25 cellular contexts compared by ENCODE assay signal in the genomic region with DNA sequence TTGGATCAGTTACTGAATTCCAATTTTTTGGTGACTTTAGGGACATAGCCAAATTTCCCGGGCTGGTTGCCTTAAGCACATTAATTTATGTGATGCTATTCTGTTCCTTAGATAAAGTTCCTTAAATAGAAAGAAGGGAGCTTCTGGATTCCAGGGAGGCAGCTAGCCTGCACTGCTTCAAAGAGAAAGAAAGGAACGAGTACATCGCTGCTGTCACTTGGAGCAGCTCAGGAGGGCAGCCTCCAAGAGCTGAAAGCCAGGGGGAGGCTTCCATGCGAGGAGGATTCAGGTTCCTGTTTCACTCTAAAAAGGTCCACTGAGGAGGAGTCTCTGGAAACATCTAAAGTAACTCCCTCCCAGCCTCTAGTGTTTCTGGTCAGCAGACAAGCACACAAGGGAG. TPM values are rescaled to one million over a fixed set of nuclear protein-coding genes. Genes with fewer than 3 reads are reported as not detected.
DNase-seq lines count a peak whose midpoint lies in the region; TF ChIP-seq lines count a peak whose summit lies in the region.
"Had no signal": no experiment of that assay in that cellular context is flagged by ENCODE, and none has a peak within 500 bp of the region (broad histone marks: within the 10 kb centered on the region; RNA-seq: fewer than 3 reads in every experiment).

No MANE protein-coding gene starts in this region.

- H3K9me3 ChIP-seq in muscle layer of colon (ENCODE audit: low read length), result no peaks in the 10 kb centered on the region
- no peaks in the 10 kb centered on the region for H3K9me3 ChIP-seq in transverse colon
- H3K9me3 ChIP-seq: BLaER1, HAP-1 had no signal

- H3K4me3 ChIP-seq in dorsolateral prefrontal cortex (no peak overlapping the region), muscle layer of colon (ENCODE audit: low read depth in 1 of 2, low read length in 2 of 2) (no peak overlapping the region), transverse colon (no peak overlapping the region)
- H3K4me3 ChIP-seq: BLaER1, HAP-1, K562 had no signal

- TF ChIP-seq POLR2A in transverse colon (IDR thresholded peaks at IDR 0.05), result no peak

- DNase-seq in MV-4-11 (lab: John Stamatoyannopoulos, UW) (peak; percentile 15), dorsolateral prefrontal cortex (no peak), transverse colon (no peak), GM13976 (ENCODE audit: low spot score) (no peak), medulla oblongata (ENCODE audit: extremely low spot score) (no peak), nucleus accumbens (lab: John Stamatoyannopoulos, UW) (no peak)
- DNase-seq: CD4-positive, CD25-positive, alpha-beta regulatory T cell; DMS153; DND-41; GOT3; HFFc6; Kasumi-1; NCI-H1105; NCI-H1436 treated with DMSO at 0.1 percent for 48 hours; NCI-H187 treated with DMSO at 0.1 percent for 48 hours; NCI-H2171 treated with DMSO at 0.1 percent for 48 hours; NCI-H345; NCI-H524 treated with DMSO at 0.1 percent for 48 hours; NCI-H774; NK-92 treated with Interleukin-12 subunit alpha and Interleukin-12 subunit beta, amount 100 ng/mL, for 24 hours; PC-3 had no signal

- in situ Hi-C loops in transverse colon (cut with MboI; ENCODE audit: low pct_ligation_motif_present in 1 of 4, low pct_unique_long_range_greater_than_20kb in 1 of 4, low sequenced_read_pairs in 3 of 4) (no loop called here), GM13976 (cut with MboI; ENCODE audit: low sequenced_read_pairs, unreplicated experiment) (loop anchor here (10.0 to 25.0 kb wide), 2 partner anchors 153 to 509 kb away; no protein-coding TSS in a partner anchor)

- H3K9ac ChIP-seq in muscle layer of colon (ENCODE audit: low read length), result no peak overlapping the region
- H3K9ac ChIP-seq: BLaER1 had no signal

- TF ChIP-seq EP300 in transverse colon (IDR thresholded peaks at IDR 0.05; ENCODE audit: low read depth), result no peak

- peaks cover 44% of the 10 kb centered on the region for H3K4me1 ChIP-seq in muscle layer of colon (ENCODE audit: insufficient read depth, low read length)
- peaks cover 0 to 11% (median 7%) of the 10 kb centered on the region in 4 donors for H3K4me1 ChIP-seq in transverse colon
- H3K4me1 ChIP-seq: BLaER1, HAP-1 had no signal

- H3K36me3 ChIP-seq in muscle layer of colon (ENCODE audit: insufficient read depth, low read length) (no peaks in the 10 kb centered on the region), transverse colon (no peaks in the 10 kb centered on the region)
- H3K36me3 ChIP-seq: BLaER1 had no signal

- H3K27ac ChIP-seq in dorsolateral prefrontal cortex, result peak overlapping the region in 55 of 59 donors; percentile 8 to 100 (median 76)
- peak overlapping the region; percentile 59 for H3K27ac ChIP-seq in muscle layer of colon (ENCODE audit: low read depth, low read length)
- H3K27ac ChIP-seq in transverse colon, result peak overlapping the region in 3 of 4 donors; percentile 47 to 58 (median 56)
- H3K27ac ChIP-seq: BLaER1 had no signal

- intact Hi-C loops in dorsolateral prefrontal cortex (cut with DNase I) (no loop called here), transverse colon (cut with DNase I; ENCODE audit: low total_unique reads) (loop anchor here (5.0 kb wide), 1 partner anchor 56 kb away; the partner anchor contains the start of gene FAM124A)

- H3K27me3 ChIP-seq in dorsolateral prefrontal cortex (no peaks in the 10 kb centered on the region), muscle layer of colon (ENCODE audit: control insufficient read depth in 1 of 2, insufficient read depth in 2 of 2, low read length in 2 of 2) (no peaks in the 10 kb centered on the region), transverse colon (no peaks in the 10 kb centered on the region)
- H3K27me3 ChIP-seq: BLaER1 had no signal

- TF ChIP-seq CTCF in dorsolateral prefrontal cortex (IDR thresholded peaks at IDR 0.05 in 54 of 56, conservative IDR thresholded peaks at IDR 0.05 in 2 of 56; ENCODE audit: low read depth in 1 of 56, partially characterized antibody in 56 of 56) (peak in 1 of 56 donors; percentile 14), transverse colon (IDR thresholded peaks at IDR 0.05) (no peak), GM13976 (IDR thresholded peaks at IDR 0.05; ENCODE audit: borderline replicate concordance, control extremely low read depth, extremely low read depth, insufficient read depth, missing control alignments) (no peak)

- 45 to 66% methylated on average over 4 of the region's 4 CpGs for WGBS in transverse colon (ENCODE audit: low coverage in 1 of 2), 2 donors

RNA-seq across cellular contexts. Expression of gene FAM124A, which starts 55.7 kb away (rescaled TPM):
- total RNA-seq in dorsolateral prefrontal cortex (100 to 1,000 TPM in 1 of 120 experiments, 10 to 100 TPM in 119; 15.1 to 107 (median 29.8) TPM), transverse colon (10 to 100 TPM in 1 of 4 donors, 1 to 10 TPM in 3; 1.9 to 17.7 (median 2.7) TPM)
- total RNA-seq: CD4-positive, CD25-positive, alpha-beta regulatory T cell; HFFc6; K562 had no signal
